In genomic region chr6:41779793-41780622, GRCh38 we compare ENCODE assay signal across 8 cellular contexts. TPM values are rescaled to one million over a fixed set of nuclear protein-coding genes. Genes with fewer than 3 reads are reported as not detected.
DNase-seq lines count a peak whose midpoint lies in the region; ATAC-seq, FAIRE-seq and TF ChIP-seq lines count a peak whose summit lies in the region.

Gene FRS3, minus strand, starts transcription at chr6:41779900. Its CDS starts 2,913 bp downstream, at chr6:41776987.

- H3K27ac ChIP-seq in endothelial cell of umbilical vein (ENCODE audit: insufficient read depth, low read depth, low read length) = no peak within 1 kb of the TSS

- H3K36me3 ChIP-seq in NT2/D1 (ENCODE audit: insufficient read depth, insufficient read length, low read length) (peaks cover 14% of the 10 kb centered on the region), endothelial cell of umbilical vein (ENCODE audit: control insufficient read depth in 2 of 2, extremely low read depth in 1 of 2, insufficient read depth in 2 of 2, low read length in 2 of 2) (peaks cover 5% of the 10 kb centered on the region in 2 experiments)

- no peaks in the 10 kb centered on the region for H4K20me1 ChIP-seq in endothelial cell of umbilical vein (replicated peaks; ENCODE audit: control insufficient read depth, extremely low read depth, insufficient read depth, low read length)

- no peaks in the 10 kb centered on the region for H3K79me2 ChIP-seq in endothelial cell of umbilical vein (ENCODE audit: control insufficient read depth, insufficient read depth, low read length)

- no peaks in the 10 kb centered on the region for H3K9me1 ChIP-seq in endothelial cell of umbilical vein (replicated peaks; ENCODE audit: control insufficient read depth, extremely low read depth, insufficient read depth, low read length)

- H3K4me1 ChIP-seq in NT2/D1 (ENCODE audit: insufficient read depth, insufficient read length) = no peaks in the 10 kb centered on the region
- H3K4me1 ChIP-seq in endothelial cell of umbilical vein (ENCODE audit: control insufficient read depth, extremely low read depth, insufficient read depth, low read length) = peaks cover 18% of the 10 kb centered on the region
- peaks cover 61% of the 10 kb centered on the region for H3K4me1 ChIP-seq in mononuclear cell (ENCODE audit: insufficient read depth, low read length)

- peak; percentile 97 for TF ChIP-seq CTCF in D721Med (IDR thresholded peaks at IDR 0.05; ENCODE audit: insufficient read depth, missing control alignments)
- TF ChIP-seq CTCF in endothelial cell of umbilical vein (IDR thresholded peaks at IDR 0.05; ENCODE audit: extremely low read depth in 1 of 2, insufficient read depth in 1 of 2, low read depth in 1 of 2, low read length in 2 of 2) = peak; percentile 93 to 98

- no peak for TF ChIP-seq POLR2A in endothelial cell of umbilical vein (IDR thresholded peaks at IDR 0.05; ENCODE audit: low read depth, low read length)

- POLR2A ChIA-PET in endothelial cell of umbilical vein (lab: Charles Lee) = interaction anchor here (0.5 kb wide), 1 partner anchor 270 kb away, joined by 3 read pairs; the partner anchor contains the start of gene TAF8

- peak within 1 kb of the TSS; percentile 77 for H3K9ac ChIP-seq in NT2/D1 (ENCODE audit: insufficient read length, low read depth)
- peak within 1 kb of the TSS; percentile 57 for H3K9ac ChIP-seq in endothelial cell of umbilical vein (replicated peaks; ENCODE audit: extremely low read depth, insufficient read depth, low read length)

- dilution Hi-C loops in endothelial cell of umbilical vein (cut with MboI; ENCODE audit: extremely low pct_ligation_motif_present, low sequenced_read_pairs) = no loop called here

- peak; percentile 87 for ATAC-seq in GM21390 (IDR thresholded peaks at IDR 0.05; ENCODE audit: unreplicated experiment)

- H2AFZ ChIP-seq in endothelial cell of umbilical vein (ENCODE audit: low read depth, low read length) = peak within 1 kb of the TSS; percentile 97

- H3K4me3 ChIP-seq in NT2/D1 (ENCODE audit: insufficient read length, low read depth) (peak within 1 kb of the TSS; percentile 58), endothelial cell of umbilical vein (replicated peaks in 1 of 3; ENCODE audit: insufficient read depth in 1 of 3, low read depth in 1 of 3, low read length in 3 of 3) (peak within 1 kb of the TSS; percentile 73 to 86 (median 78)), mononuclear cell (ENCODE audit: low read length) (peak within 1 kb of the TSS; percentile 50)

- CTCF ChIA-PET in endothelial cell of umbilical vein (lab: Charles Lee) = interaction anchor here (0.6 to 1.5 kb wide), 14 partner anchors 12 to 767 kb away, joined by 3 to 7 read pairs (median 4); partner anchors contain the start of genes BYSL and MED20

- H3K27me3 ChIP-seq in NT2/D1 (ENCODE audit: insufficient read depth, insufficient read length) (peaks cover 20% of the 10 kb centered on the region), endothelial cell of umbilical vein (ENCODE audit: control insufficient read depth in 2 of 2, insufficient read depth in 2 of 2, low read length in 2 of 2) (no peaks in the 10 kb centered on the region), mononuclear cell (ENCODE audit: insufficient read depth, low read length) (no peaks in the 10 kb centered on the region)

- peak within 1 kb of the TSS; percentile 93 for H3K4me2 ChIP-seq in endothelial cell of umbilical vein (ENCODE audit: insufficient read depth, low read length)

- intact Hi-C loops in endothelial cell of umbilical vein (cut with micrococcal nuclease) = loop anchor here (1.0 to 2.0 kb wide), 4 partner anchors 156 to 435 kb away; no protein-coding TSS in a partner anchor

- DNase-seq in D721Med (ENCODE audit: insufficient read length, low spot score) (peak; percentile 96), HUDEP-2 (lab: John Stamatoyannopoulos, UW; ENCODE audit: unreplicated experiment in 76 of 76) (peak in 75 of 76 experiments; percentile 81 to 100 (median 98)), NT2/D1 (ENCODE audit: low read depth, low spot score) (peak; percentile 91), endothelial cell of umbilical vein (ENCODE audit: low read depth, low spot score) (peak; percentile 95)
- peak; percentile 100 for DNase-seq in activated CD8-positive, alpha-beta memory T cell treated with anti-CD3 and anti-CD28 coated beads, Interleukin-2, amount 50 U/mL, for 4 hours
- peak; percentile 99 to 100 for DNase-seq in stimulated activated CD8-positive, alpha-beta memory T cell treated with anti-CD3 and anti-CD28 coated beads, Interleukin-2, amount 100 ng/mL, for 48 hours (ENCODE audit: low read depth in 2 of 2)

- no TSS peak for BruUV-seq in endothelial cell of umbilical vein (replicated peaks; lab: Mats Ljungman, UMichigan)

- FAIRE-seq in D721Med (lab: Jason Lieb, UNC) = no peak
- peak; percentile 94 for FAIRE-seq in endothelial cell of umbilical vein (lab: Jason Lieb, UNC)

- H3K9me3 ChIP-seq in NT2/D1 (ENCODE audit: insufficient read depth, low read length) (peaks cover 3% of the 10 kb centered on the region; the same call in 1 of the 2 replicates), endothelial cell of umbilical vein (replicated peaks; ENCODE audit: control insufficient read depth, insufficient read depth, low read length) (no peaks in the 10 kb centered on the region), mononuclear cell (ENCODE audit: low read depth, low read length) (no peaks in the 10 kb centered on the region)

TF ChIP-seq in endothelial cell of umbilical vein, 7 proteins besides CTCF, POLR2A, EP300 and RAD21:
- TF ChIP-seq EZH2 (IDR thresholded peaks at IDR 0.05; ENCODE audit: borderline replicate concordance, low read depth, low read length, severe bottlenecking) = no peak
- no peak for TF ChIP-seq FOS (IDR thresholded peaks at IDR 0.05; ENCODE audit: borderline replicate concordance, insufficient read depth, low read length)
- no peak for TF ChIP-seq MAX (IDR thresholded peaks at IDR 0.05; ENCODE audit: insufficient read depth, insufficient read length)
- no peak for TF ChIP-seq MYC (IDR thresholded peaks at IDR 0.05; ENCODE audit: low read depth, low read length)
- no peak for TF ChIP-seq JUN (IDR thresholded peaks at IDR 0.05; ENCODE audit: borderline replicate concordance, insufficient read depth, insufficient read length, low read depth)
- TF ChIP-seq POLR2AphosphoS5 (IDR thresholded peaks at IDR 0.05; ENCODE audit: insufficient read depth, low read depth, low read length) = peak; percentile 39

RNA-seq across cellular contexts. Expression of gene FRS3, which starts in this region (rescaled TPM):
- 4.4 and 5.3 TPM in 2 replicates for total RNA-seq in endothelial cell of umbilical vein
- polyA plus RNA-seq in endothelial cell of umbilical vein = 5.2 and 5.7 TPM in 2 replicates
- polyA plus RNA-seq in endothelial cell of umbilical vein (2011; cell fraction: cytosol; rRNA removed) = 3.7 and 4.9 TPM in 2 replicates
- 5.9 and 6.0 TPM in 2 replicates for polyA plus RNA-seq in endothelial cell of umbilical vein (2011; cell fraction: nucleus; rRNA removed)
- 1.7 and 2.2 TPM in 2 replicates for polyA plus RNA-seq in endothelial cell of umbilical vein (2012)
- polyA minus RNA-seq in endothelial cell of umbilical vein = 1.7 and 4.1 TPM in 2 replicates
- polyA minus RNA-seq in endothelial cell of umbilical vein (2011; cell fraction: cytosol; rRNA and poly(A)+ RNA removed) = 1.0 TPM
- polyA minus RNA-seq in endothelial cell of umbilical vein (2011; cell fraction: nucleus; rRNA and poly(A)+ RNA removed) = 1.9 and 2.6 TPM in 2 replicates
- total RNA-seq in mononuclear cell = 2.1 TPM
